13 cellular contexts compared by ENCODE assay signal in the genomic region with DNA sequence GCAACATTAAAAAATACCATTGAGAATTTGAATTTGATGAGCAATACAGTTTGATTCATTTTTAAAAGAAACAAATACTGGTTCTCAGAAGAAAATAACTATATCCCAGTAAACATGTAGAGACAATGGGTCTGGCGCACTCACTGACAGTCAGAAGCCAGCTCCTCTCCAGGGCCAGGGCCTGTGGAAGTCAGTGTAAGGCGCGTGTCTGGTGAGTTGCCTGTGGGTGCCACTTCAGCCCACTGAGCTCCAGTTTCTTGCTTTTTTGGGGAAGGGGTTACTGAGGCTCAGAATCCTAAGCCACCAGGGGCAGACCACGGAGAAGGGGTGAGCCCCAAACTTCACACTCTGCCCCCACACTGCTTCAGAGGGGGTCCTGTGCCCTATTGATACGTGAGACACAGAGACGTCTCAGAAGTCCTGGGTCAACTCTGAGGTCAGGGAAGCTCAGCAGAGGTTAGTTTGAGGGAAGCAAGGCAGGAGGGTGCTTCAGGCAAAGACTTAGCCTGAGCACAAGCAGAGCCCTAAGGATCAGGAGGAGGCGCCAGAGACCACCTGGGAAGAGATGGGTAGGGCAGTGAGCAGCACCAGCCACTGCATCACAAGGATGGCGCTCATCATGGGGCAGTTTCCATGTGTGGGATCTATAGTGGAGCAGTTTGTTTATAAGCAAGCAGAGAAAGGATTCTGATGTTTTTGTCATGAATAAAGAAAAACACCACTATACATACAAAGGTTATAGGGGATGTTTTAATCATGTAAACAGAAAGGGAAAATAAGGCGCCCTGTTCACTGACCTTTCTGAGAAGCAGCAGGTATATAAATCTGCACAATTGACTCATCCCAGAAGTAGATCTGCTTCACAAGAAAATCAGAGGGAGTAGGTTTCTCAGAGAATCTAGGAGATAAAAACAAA.
DNase-seq lines count a peak whose midpoint lies in the region; ATAC-seq and TF ChIP-seq lines count a peak whose summit lies in the region.
"Had no signal": no experiment of that assay in that cellular context is flagged by ENCODE, and none has a peak within 500 bp of the region (broad histone marks: within the 10 kb centered on the region; RNA-seq: fewer than 3 reads in every experiment).

No MANE protein-coding gene starts in this region.

- no peaks in the 10 kb centered on the region for H3K4me1 Mint-ChIP-seq in chondrocyte (ENCODE audit: low read depth)
- H3K4me1 Mint-ChIP-seq in stimulated activated naive B cell treated with anti-CD40 and anti-IgM and Interleukin-4, amounts not matched to agents 10 μg/mL and 1 μg/mL and 100 μg/mL, for 72 hours: peaks cover 7 to 22% of the 10 kb centered on the region in 2 donors
- H3K4me1 Mint-ChIP-seq: CD8-positive, alpha-beta memory T cell had no signal

- no peaks in the 10 kb centered on the region for H3K27me3 Mint-ChIP-seq in chondrocyte (ENCODE audit: low read depth)
- no peaks in the 10 kb centered on the region for H3K27me3 Mint-ChIP-seq in stimulated activated naive B cell treated with anti-CD40 and anti-IgM and Interleukin-4, amounts not matched to agents 10 μg/mL and 1 μg/mL and 100 μg/mL, for 72 hours

- TF ChIP-seq CTCF in cardiac muscle cell (IDR thresholded peaks at IDR 0.05; ENCODE audit: low read depth, low read length) (peak; percentile 28), chondrocyte (IDR thresholded peaks at IDR 0.05) (peak; percentile 51)

- intact Hi-C loops in left cardiac atrium (cut with DNase I): no loop called here

- no peak overlapping the region for H3K27ac Mint-ChIP-seq in chondrocyte (ENCODE audit: unreplicated experiment)
- peak overlapping the region; percentile 82 for H3K27ac Mint-ChIP-seq in stimulated activated naive B cell treated with anti-CD40 and anti-IgM and Interleukin-4, amounts not matched to agents 10 μg/mL and 1 μg/mL and 100 μg/mL, for 72 hours

- H3K27me3 ChIP-seq in cardiac muscle cell: no peaks in the 10 kb centered on the region

- H3K36me3 ChIP-seq in cardiac muscle cell: no peaks in the 10 kb centered on the region

- no peak overlapping the region for H3K4me3 ChIP-seq in cardiac muscle cell
- H3K4me3 ChIP-seq: SK-N-MC, skin epidermis had no signal

- no peak overlapping the region for H3K4me3 Mint-ChIP-seq in chondrocyte (ENCODE audit: unreplicated experiment)
- no peak overlapping the region for H3K4me3 Mint-ChIP-seq in stimulated activated naive B cell treated with anti-CD40 and anti-IgM and Interleukin-4, amounts not matched to agents 10 μg/mL and 1 μg/mL and 100 μg/mL, for 72 hours
- H3K4me3 Mint-ChIP-seq: activated T-cell treated with anti-CD3 and anti-CD28 coated beads, Interleukin-2, amount 50 U/mL, for 4 hours; CD8-positive, alpha-beta memory T cell had no signal

- DNase-seq in cardiac muscle cell (ENCODE audit: low read depth in 1 of 2, low spot score in 1 of 2) (peak in 1 of 2 donors; percentile 18), left cardiac atrium (no peak), HuH-7 (ENCODE audit: low spot score) (peak; percentile 51), chondrocyte (ENCODE audit: low spot score) (no peak), NCI-H446 (lab: John Stamatoyannopoulos, UW) (no peak), MV-4-11 (lab: John Stamatoyannopoulos, UW) (no peak), NCI-H128 (lab: John Stamatoyannopoulos, UW; ENCODE audit: unreplicated experiment) (no peak)
- DNase-seq in stimulated activated naive B cell treated with anti-CD40 and anti-IgM and Interleukin-4, amounts not matched to agents 10 μg/mL and 1 μg/mL and 100 μg/mL, for 72 hours: no peak
- DNase-seq: activated T-cell treated with anti-CD3 and anti-CD28 coated beads, Interleukin-2, amount 50 U/mL, for 4 hours; CD8-positive, alpha-beta memory T cell; NCI-H187 treated with DMSO at 0.1 percent for 48 hours had no signal

- H3K27ac ChIP-seq in cardiac muscle cell: no peak overlapping the region
- H3K27ac ChIP-seq: SK-N-MC, skin epidermis had no signal

- no peaks in the 10 kb centered on the region for H3K9me3 Mint-ChIP-seq in chondrocyte (ENCODE audit: low read depth)
- H3K9me3 Mint-ChIP-seq in stimulated activated naive B cell treated with anti-CD40 and anti-IgM and Interleukin-4, amounts not matched to agents 10 μg/mL and 1 μg/mL and 100 μg/mL, for 72 hours: no peaks in the 10 kb centered on the region
- H3K9me3 Mint-ChIP-seq: activated T-cell treated with anti-CD3 and anti-CD28 coated beads, Interleukin-2, amount 50 U/mL, for 4 hours had no signal

- no peaks in the 10 kb centered on the region for H3K4me1 ChIP-seq in cardiac muscle cell (ENCODE audit: low read depth)

- no peaks in the 10 kb centered on the region for H3K36me3 Mint-ChIP-seq in chondrocyte (ENCODE audit: low read depth)
- H3K36me3 Mint-ChIP-seq in stimulated activated naive B cell treated with anti-CD40 and anti-IgM and Interleukin-4, amounts not matched to agents 10 μg/mL and 1 μg/mL and 100 μg/mL, for 72 hours: no peaks in the 10 kb centered on the region
- H3K36me3 Mint-ChIP-seq: CD8-positive, alpha-beta memory T cell had no signal

- H3K9me3 ChIP-seq in cardiac muscle cell (ENCODE audit: low read depth): no peaks in the 10 kb centered on the region

- ATAC-seq in left cardiac atrium: no peak
- ATAC-seq in stimulated activated naive B cell treated with anti-CD40 and anti-IgM and Interleukin-4, amounts not matched to agents 10 μg/mL and 1 μg/mL and 100 μg/mL, for 72 hours (replicated peaks): peak; percentile 85 to 87
- ATAC-seq: activated T-cell treated with anti-CD3 and anti-CD28 coated beads, Interleukin-2, amount 50 U/mL, for 4 hours had no signal

Comparison
In these comparisons a context has a peak if more than half of its experiments do, and no peak if none do; other contexts are left out.
1. ATAC-seq: peak in stimulated activated naive B cell treated with anti-CD40 and anti-IgM and Interleukin-4, amounts not matched to agents 10 μg/mL and 1 μg/mL and 100 μg/mL, for 72 hours (2 of 2); none in left cardiac atrium (0 of 2).